Comparison of ENCODE assay signal across 8 cellular contexts in the genomic region with DNA sequence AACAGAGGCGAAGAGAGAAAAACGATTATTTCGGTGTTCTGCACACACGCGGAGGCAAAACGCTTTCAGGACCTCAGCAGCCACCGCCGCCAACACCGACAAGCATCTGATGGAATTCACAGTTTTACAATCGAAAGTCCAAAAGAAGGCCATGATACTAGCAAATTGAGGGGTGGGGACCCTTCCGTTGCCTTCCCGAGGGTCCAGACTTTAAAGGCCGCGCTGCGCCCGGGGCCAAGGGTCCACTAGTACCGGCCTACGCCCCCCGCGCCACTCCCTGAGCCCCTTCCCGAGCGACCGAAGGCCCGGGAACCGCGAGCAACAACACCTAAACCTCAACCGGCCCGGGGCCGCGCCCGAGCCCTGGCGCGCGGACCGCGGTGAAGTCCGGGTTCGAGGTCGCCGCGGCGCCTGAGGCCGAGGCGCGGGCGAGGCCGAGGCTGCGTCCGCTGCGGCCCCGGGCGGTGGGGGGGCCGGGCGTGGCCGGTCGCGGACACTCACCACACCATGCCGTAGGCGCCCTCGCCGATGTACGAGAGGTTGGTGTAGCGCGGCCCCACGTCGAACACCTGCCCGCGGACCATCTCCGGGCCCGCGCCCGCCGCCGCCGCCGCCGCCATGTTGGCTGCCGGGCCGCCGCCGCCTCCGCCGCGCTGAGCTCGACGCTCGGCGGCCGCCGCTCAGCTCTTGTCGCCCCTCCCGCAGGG. TPM values are rescaled to one million over a fixed set of nuclear protein-coding genes. Genes with fewer than 3 reads are reported as not detected.
DNase-seq lines count a peak whose midpoint lies in the region; ATAC-seq, FAIRE-seq and TF ChIP-seq lines count a peak whose summit lies in the region.

No MANE protein-coding gene starts in this region.

- TF ChIP-seq CTCF in GM12865 (IDR thresholded peaks at IDR 0.05; ENCODE audit: insufficient read depth, low read depth, low read length, missing control alignments) = no peak
- TF ChIP-seq CTCF in K562 (IDR thresholded peaks at IDR 0.05 in 2 of 3, conservative IDR thresholded peaks at IDR 0.05 in 1 of 3; ENCODE audit: insufficient read depth in 2 of 3, low read depth in 1 of 3, low read length in 3 of 3) = no peak
- no peak for TF ChIP-seq CTCF in keratinocyte (optimal IDR thresholded peaks at IDR 0.05 in 1 of 3, IDR thresholded peaks at IDR 0.05 in 1 of 3, conservative IDR thresholded peaks at IDR 0.05 in 1 of 3; ENCODE audit: extremely low read depth in 1 of 3, insufficient read depth in 2 of 3, low read length in 3 of 3)

- H3K4me3 ChIP-seq in GM12865 (ENCODE audit: low read depth, low read length) (peak overlapping the region; percentile 73), K562 (peak overlapping the region; percentile 55), keratinocyte (ENCODE audit: control insufficient read depth in 2 of 3, extremely low read depth in 1 of 3, insufficient read depth in 2 of 3, low read depth in 1 of 3, low read length in 3 of 3) (peak overlapping the region; percentile 57 to 96 (median 94))

- H3K4me2 ChIP-seq in K562 (ENCODE audit: insufficient read depth, low read length) (peak overlapping the region; percentile 91), keratinocyte (ENCODE audit: control insufficient read depth, extremely low read depth, insufficient read depth, low read depth, low read length) (peak overlapping the region; percentile 80)

- H3K36me3 ChIP-seq in K562 (ENCODE audit: control insufficient read depth, insufficient read depth, low read length) = peaks cover 29% of the 10 kb centered on the region
- H3K36me3 ChIP-seq in keratinocyte (ENCODE audit: control insufficient read depth in 2 of 2, extremely low read depth in 1 of 2, insufficient read depth in 2 of 2, low read length in 2 of 2) = no peaks in the 10 kb centered on the region

- ATAC-seq in HG02610 (IDR thresholded peaks at IDR 0.05; ENCODE audit: unreplicated experiment) = peak; percentile 14
- ATAC-seq in K562 = peak; percentile 6

- POLR2A ChIA-PET in K562 (lab: Yijun Ruan, JAX) = interaction anchor here (0.6 to 45.6 kb wide), 35 partner anchors 1 to 1359 kb away, joined by 3 to 1351 read pairs (median 3); partner anchors contain the start of genes MAPK1, PPM1F, SDF2L1 and TOP3B

- BruUV-seq in K562 (replicated peaks; lab: Mats Ljungman, UMichigan) = no TSS peak

- dilution Hi-C loops in keratinocyte (cut with MboI; ENCODE audit: extremely low pct_ligation_motif_present, low sequenced_read_pairs) = no loop called here

- DNase-seq in GM12865 (ENCODE audit: low read depth) (peak; percentile 30), RKO (ENCODE audit: low spot score) (peak; percentile 47), K562 (ENCODE audit: extremely low read depth in 1 of 4, low spot score in 3 of 4) (peak; percentile 87 to 99 (median 93)), keratinocyte (ENCODE audit: low read depth, low spot score) (no peak), NCI-H510A (lab: John Stamatoyannopoulos, UW) (no peak), GM19239 (ENCODE audit: insufficient read length, low spot score) (no peak)
- DNase-seq in stimulated activated CD4-positive, alpha-beta T cell treated with anti-CD3 and anti-CD28 coated beads, Interleukin-2, amount 100 ng/mL, for 4 hours (ENCODE audit: low read depth) = peak; percentile 2

- intact Hi-C loops in K562 (cut with micrococcal nuclease) = loop anchor here (1.0 to 10.0 kb wide), 7 partner anchors 40 to 950 kb away; partner anchors contain the start of genes CRKL and PRAME

- peaks cover 18% of the 10 kb centered on the region for H3K9me1 ChIP-seq in K562 (ENCODE audit: control insufficient read depth, insufficient read depth, low read length)
- peaks cover 2% of the 10 kb centered on the region for H3K9me1 ChIP-seq in keratinocyte (ENCODE audit: control insufficient read depth, extremely low read depth, insufficient read depth, low read length)

- CTCF ChIA-PET in K562 (lab: Yijun Ruan, JAX; ENCODE audit: low intra/inter-chr PET ratio) = interaction anchor here (0.6 to 3.5 kb wide), 4 partner anchors 56 to 1007 kb away, joined by 3 to 11 read pairs (median 6); no protein-coding TSS in a partner anchor

- FAIRE-seq in K562 (lab: Jason Lieb, UNC) (no peak), keratinocyte (lab: Jason Lieb, UNC) (no peak), GM19239 (lab: Jason Lieb, UNC) (no peak)

- H3K27me3 ChIP-seq in K562 (ENCODE audit: control insufficient read depth in 2 of 2, insufficient read depth in 2 of 2, low read length in 2 of 2) (no peaks in the 10 kb centered on the region), keratinocyte (ENCODE audit: control insufficient read depth, extremely low read depth, insufficient read depth, low read length) (no peaks in the 10 kb centered on the region)

- under 1% methylated on average over 92 of the region's 92 CpGs for WGBS in K562 (ENCODE audit: insufficient coverage, low coverage, missing lambda C conversion rate)

- TF ChIP-seq POLR2A in K562 (conservative IDR thresholded peaks at IDR 0.05) = no peak

- peaks cover 70% of the 10 kb centered on the region for H3K79me2 ChIP-seq in K562 (ENCODE audit: control insufficient read depth, insufficient read depth, low read length)
- peaks cover 51% of the 10 kb centered on the region for H3K79me2 ChIP-seq in keratinocyte (ENCODE audit: control insufficient read depth, insufficient read depth, low read length)

- peak overlapping the region; percentile 81 for H3K27ac ChIP-seq in K562 (ENCODE audit: extremely low read depth, low read depth, low read length)
- peak overlapping the region; percentile 89 for H3K27ac ChIP-seq in keratinocyte (ENCODE audit: control insufficient read depth, insufficient read depth, low read length)

- in situ Hi-C loops in K562 (cut with MboI) = no loop called here

- H2AFZ ChIP-seq in K562 (ENCODE audit: low read depth, low read length) (peak overlapping the region; percentile 77), keratinocyte (ENCODE audit: control insufficient read depth, low read length) (peak overlapping the region; percentile 16)

- H3K4me1 ChIP-seq in K562 (replicated peaks in 1 of 2; ENCODE audit: control insufficient read depth in 2 of 2, insufficient read depth in 2 of 2, low read length in 2 of 2) (peaks cover 56% of the 10 kb centered on the region in 2 experiments), keratinocyte (ENCODE audit: control insufficient read depth, extremely low read depth, insufficient read depth, low read length) (peaks cover 18% of the 10 kb centered on the region)

- H3K9ac ChIP-seq in K562 (ENCODE audit: insufficient read depth in 1 of 2, low read depth in 2 of 2, low read length in 2 of 2) = peak overlapping the region; percentile 74 to 96
- peak overlapping the region; percentile 96 for H3K9ac ChIP-seq in keratinocyte (ENCODE audit: control insufficient read depth, extremely low read depth, insufficient read depth, low read length)

- H3K9me3 ChIP-seq in K562 (replicated peaks; ENCODE audit: control insufficient read depth, insufficient read depth, low read depth, low read length) (no peaks in the 10 kb centered on the region), keratinocyte (ENCODE audit: control insufficient read depth, low read depth, low read length) (no peaks in the 10 kb centered on the region)

- TF ChIP-seq RAD21 in K562 (CRISPR knock-in tag; conservative IDR thresholded peaks at IDR 0.05 in 1 of 2, IDR thresholded peaks at IDR 0.05 in 1 of 2) = no peak

- H4K20me1 ChIP-seq in K562 (replicated peaks; ENCODE audit: control insufficient read depth, insufficient read depth, low read length) = peaks cover 49% of the 10 kb centered on the region
- peaks cover 20% of the 10 kb centered on the region for H4K20me1 ChIP-seq in keratinocyte (ENCODE audit: control insufficient read depth, extremely low read depth, insufficient read depth, low read length)

- no peak for TF ChIP-seq EP300 in K562 (IDR thresholded peaks at IDR 0.05; ENCODE audit: low read length)

TF ChIP-seq in K562, 482 proteins besides CTCF, POLR2A, EP300 and RAD21 (continues in another document):
- TF ChIP-seq SAFB (IDR thresholded peaks at IDR 0.05; ENCODE audit: borderline replicate concordance, low read depth, low read length) (no peak), ATF3 (IDR thresholded peaks at IDR 0.05) (no peak), ATF3 (CRISPR knock-in tag; conservative IDR thresholded peaks at IDR 0.05) (peak; percentile 28; the same call in 1 of the 2 replicates)

RNA-seq across cellular contexts. Expression of gene MAPK1, which starts 0.5 kb away (rescaled TPM):
- 220 and 305 TPM in 2 replicates for total RNA-seq in K562 (2011; cell fraction: chromatin; rRNA removed; ENCODE audit: low replicate concordance)
- 68.7 and 81.2 TPM in 2 replicates for total RNA-seq in K562 (2011; cell fraction: nucleolus; rRNA removed)
- 142 and 210 TPM in 2 replicates for total RNA-seq in K562 (2011; cell fraction: nucleoplasm; rRNA removed)
- total RNA-seq in K562 (2014; rRNA removed) (183 and 249 TPM in 2 replicates), K562 (2014; rRNA removed; fragmentation: Illumina TruSeq; extraction: Trizol) (319 and 370 TPM in 2 replicates), K562 (2015; rRNA removed; fragmentation: Illumina TruSeq; extraction: Trizol) (283 and 289 TPM in 2 replicates), K562 (2021) (464 and 475 TPM in 2 replicates)
- polyA plus RNA-seq in K562 (2011; rRNA removed) (381 and 575 TPM in 2 replicates), K562 (2014; fragmentation: Illumina TruSeq; extraction: Trizol) (260 and 350 TPM in 2 replicates), K562 (2014; fragmentation: Nextera tagmentation; extraction: Ambion mirVana) (10 to 100 TPM; 46.3 to 51.4 TPM), K562 (2014; rRNA removed) (146 and 212 TPM in 2 replicates), keratinocyte (106 to 136 TPM (median 117 TPM) in 3 replicates)
- 168 and 240 TPM in 2 replicates for polyA plus RNA-seq in K562 (2011; cell fraction: cytosol; rRNA removed)
- 236 and 309 TPM in 2 replicates for polyA plus RNA-seq in K562 (2011; cell fraction: nucleus; rRNA removed)
- 233 and 368 TPM in 2 replicates for polyA plus RNA-seq in K562 (2012)
- polyA minus RNA-seq in K562 (2011; rRNA and poly(A)+ RNA removed) = 295 and 429 TPM in 2 replicates
- 100 and 114 TPM in 2 replicates for polyA minus RNA-seq in K562 (2011; cell fraction: cytosol; rRNA and poly(A)+ RNA removed)
- polyA minus RNA-seq in K562 (2011; cell fraction: nucleus; rRNA and poly(A)+ RNA removed) = 36.5 and 66.6 TPM in 2 replicates
- polyA plus RNA-seq in keratinocyte (2011; ENCODE audit: low read depth) = 41.7 TPM
- 66.1 and 140 TPM in 2 replicates for polyA plus RNA-seq in keratinocyte (2011; cell fraction: cytosol; rRNA removed)
- polyA plus RNA-seq in keratinocyte (2011; cell fraction: nucleus; rRNA removed) = 68.0 and 73.3 TPM in 2 replicates
- 44.3 and 71.7 TPM in 2 replicates for polyA plus RNA-seq in keratinocyte (2012; ENCODE audit: low replicate concordance)
- 95.4 to 117 TPM (median 112 TPM) in 3 replicates for polyA minus RNA-seq in keratinocyte
- polyA minus RNA-seq in keratinocyte (2011; cell fraction: cytosol; rRNA and poly(A)+ RNA removed) = 31.1 TPM
- polyA minus RNA-seq in keratinocyte (2011; cell fraction: nucleus; rRNA and poly(A)+ RNA removed) = 22.8 and 44.6 TPM in 2 replicates

Comparison
In these comparisons a context has a peak if more than half of its experiments do, and no peak if none do; other contexts are left out.
1. DNase-seq: peak in GM12865 (single experiment), RKO (single experiment), K562 (4 of 4) and stimulated activated CD4-positive, alpha-beta T cell treated with anti-CD3 and anti-CD28 coated beads, Interleukin-2, amount 100 ng/mL, for 4 hours (single experiment); none in keratinocyte (single experiment), NCI-H510A (single experiment) and GM19239 (single experiment).
2. Peak in every context shown above with its lines, with median percentiles within 50 percentile points of each other: H3K4me3 ChIP-seq.